Comparison of ENCODE assay signal across 7 cellular contexts in the genomic region with DNA sequence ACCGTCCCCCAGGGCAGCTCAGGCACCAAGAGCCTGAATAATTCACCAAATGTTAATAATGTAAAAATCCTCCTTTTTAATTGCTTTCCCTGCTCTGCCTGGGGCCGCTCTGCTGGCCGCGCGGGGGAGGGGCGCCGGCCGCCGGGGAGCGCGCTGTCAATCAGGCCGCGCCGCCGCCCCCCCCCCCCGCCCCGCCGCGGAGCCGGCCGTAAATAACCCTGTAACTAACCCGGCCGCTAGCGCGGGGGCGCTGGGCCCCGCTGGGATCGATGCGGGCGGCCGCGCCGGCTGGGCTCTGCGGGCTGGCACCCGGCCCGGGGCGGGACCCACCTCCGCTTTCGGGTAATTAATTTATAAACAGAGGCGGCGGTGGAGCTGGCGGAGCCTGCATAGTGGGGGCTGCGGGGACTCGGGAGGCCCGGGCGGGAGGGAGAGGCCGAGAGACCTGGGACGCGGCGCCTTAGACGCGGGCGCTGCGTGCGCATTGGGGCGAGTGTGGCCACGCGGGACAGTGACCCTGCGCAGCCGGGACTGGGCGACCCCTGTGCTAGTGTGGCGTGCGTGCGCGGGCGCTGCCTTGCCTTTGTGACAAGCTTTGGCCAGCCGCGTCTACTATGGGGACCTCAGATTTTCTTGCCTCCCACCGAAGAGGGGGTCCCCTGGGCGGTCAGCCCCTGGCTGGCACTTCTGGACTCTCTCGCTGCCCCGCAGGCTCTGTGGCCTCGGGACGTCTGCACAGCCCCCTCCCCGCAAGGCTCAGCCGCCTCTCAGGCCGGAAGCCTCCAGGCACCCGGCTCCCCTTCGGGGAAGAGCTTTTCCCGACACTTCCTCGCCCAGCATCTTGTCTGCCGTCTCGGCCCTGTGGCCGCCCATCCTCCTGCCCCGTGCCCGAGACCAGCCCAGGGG. TPM values are rescaled to one million over a fixed set of nuclear protein-coding genes. Genes with fewer than 3 reads are reported as not detected.
A peak's percentile ranks its signal among the peaks of the same experiment; 100 is the strongest.
DNase-seq lines count a peak whose midpoint lies in the region; ATAC-seq and TF ChIP-seq lines count a peak whose summit lies in the region.

No MANE protein-coding gene starts in this region.

- H3K4me1 Mint-ChIP-seq in activated naive CD8-positive, alpha-beta T cell treated with anti-CD3 and anti-CD28 coated beads for 36 hours = peaks cover 9% of the 10 kb centered on the region

- peaks cover 0 to 80% (median 33%) of the 10 kb centered on the region in 3 donors for H3K27me3 ChIP-seq in psoas muscle (ENCODE audit: insufficient read depth in 3 of 3, low read length in 2 of 3)

- no peak for TF ChIP-seq CTCF in psoas muscle (IDR thresholded peaks at IDR 0.05)

- peaks cover 58% of the 10 kb centered on the region for H3K27me3 Mint-ChIP-seq in activated naive CD8-positive, alpha-beta T cell treated with anti-CD3 and anti-CD28 coated beads for 36 hours

- no peak overlapping the region for H3K27ac ChIP-seq in psoas muscle

- H3K27ac Mint-ChIP-seq in activated naive CD8-positive, alpha-beta T cell treated with anti-CD3 and anti-CD28 coated beads for 36 hours = no peak overlapping the region

- peaks cover 6% of the 10 kb centered on the region for H3K36me3 Mint-ChIP-seq in activated naive CD8-positive, alpha-beta T cell treated with anti-CD3 and anti-CD28 coated beads for 36 hours

- peaks cover 0 to 10% of the 10 kb centered on the region in 2 donors for H3K36me3 ChIP-seq in psoas muscle (ENCODE audit: insufficient read depth in 1 of 2, low read depth in 1 of 2)

- 1% methylated on average over 51 to 83 of the region's 86 CpGs for WGBS in psoas muscle, 3 donors

- peak overlapping the region; percentile 42 for H3K4me3 Mint-ChIP-seq in activated naive CD8-positive, alpha-beta T cell treated with anti-CD3 and anti-CD28 coated beads for 36 hours

- H3K4me3 ChIP-seq in psoas muscle = peak overlapping the region; percentile 62

- no peaks in the 10 kb centered on the region for H3K9me3 Mint-ChIP-seq in activated naive CD8-positive, alpha-beta T cell treated with anti-CD3 and anti-CD28 coated beads for 36 hours

- DNase-seq in GM03348 (ENCODE audit: low spot score) (peak; percentile 82), NCI-H1105 (lab: John Stamatoyannopoulos, UW) (peak; percentile 64), left ventricle myocardium superior (peak; percentile 79), psoas muscle (peak; percentile 61 to 73)
- peak; percentile 42 for DNase-seq in activated naive CD8-positive, alpha-beta T cell treated with anti-CD3 and anti-CD28 coated beads for 36 hours

- peak; percentile 52 for ATAC-seq in left ventricle myocardium superior
- peak; percentile 55 to 72 (median 64) for ATAC-seq in psoas muscle
- no peak for ATAC-seq in HG02588 (IDR thresholded peaks at IDR 0.05; ENCODE audit: unreplicated experiment)
- no peak for ATAC-seq in GM18861 (IDR thresholded peaks at IDR 0.05; ENCODE audit: unreplicated experiment)

- H3K9me3 ChIP-seq in psoas muscle = no peaks in the 10 kb centered on the region

- intact Hi-C loops in left ventricle myocardium superior (cut with micrococcal nuclease) (no loop called here), psoas muscle (cut with DNase I) (no loop called here)

- H3K4me1 ChIP-seq in psoas muscle = peaks cover 24% of the 10 kb centered on the region

RNA-seq across cellular contexts. Expression of gene SAMD11, which starts 16.7 kb away (rescaled TPM):
- not detected for total RNA-seq in activated naive CD8-positive, alpha-beta T cell treated with anti-CD3 and anti-CD28 coated beads for 36 hours
- total RNA-seq in left ventricle myocardium superior (2.1 TPM), psoas muscle (1 to 10 TPM in 2 of 4 donors, under 1 TPM in 1, not detected in 1; 0.37 to 6.9 (median 1.5) TPM)
- 1 to 10 TPM in 1 of 3 donors, under 1 TPM in 2; 0.28 to 1.5 (median 0.58) TPM for polyA plus RNA-seq in psoas muscle

RNA-seq across cellular contexts. Expression of gene NOC2L, which starts 18.7 kb away (rescaled TPM):
- 100 to 1,000 TPM; 176 to 185 TPM for total RNA-seq in activated naive CD8-positive, alpha-beta T cell treated with anti-CD3 and anti-CD28 coated beads for 36 hours
- total RNA-seq in left ventricle myocardium superior (46.8 TPM), psoas muscle (10 to 100 TPM; 61.4 to 87.0 (median 82.7) TPM)
- polyA plus RNA-seq in psoas muscle = 100 to 1,000 TPM in 1 of 3 donors, 10 to 100 TPM in 2; 78.1 to 106 (median 92.7) TPM

RNA-seq across cellular contexts. Expression of gene KLHL17, which starts 20.0 kb away (rescaled TPM):
- total RNA-seq in activated naive CD8-positive, alpha-beta T cell treated with anti-CD3 and anti-CD28 coated beads for 36 hours = 10 to 100 TPM; 19.5 to 22.5 TPM
- 6.6 TPM for total RNA-seq in left ventricle myocardium superior
- total RNA-seq in psoas muscle = 1 to 10 TPM; 2.1 to 3.8 (median 3.0) TPM
- 1 to 10 TPM; 3.4 to 5.5 (median 4.1) TPM for polyA plus RNA-seq in psoas muscle

RNA-seq across cellular contexts. Expression of gene PLEKHN1, which starts 25.9 kb away (rescaled TPM):
- total RNA-seq in activated naive CD8-positive, alpha-beta T cell treated with anti-CD3 and anti-CD28 coated beads for 36 hours = 1 to 10 TPM in 1 of 2 experiments, under 1 TPM in 1; 0.85 to 1.3 TPM
- total RNA-seq in left ventricle myocardium superior (not detected), psoas muscle (not detected)
- under 1 TPM in 1 of 3 donors, not detected in 2; 0.03 TPM for polyA plus RNA-seq in psoas muscle

RNA-seq across cellular contexts. Expression of gene PERM1, which starts 41.5 kb away (rescaled TPM):
- not detected for total RNA-seq in activated naive CD8-positive, alpha-beta T cell treated with anti-CD3 and anti-CD28 coated beads for 36 hours
- total RNA-seq in left ventricle myocardium superior (187 TPM), psoas muscle (100 to 1,000 TPM in 2 of 4 donors, 10 to 100 TPM in 2; 13.9 to 249 (median 109) TPM)
- polyA plus RNA-seq in psoas muscle = 100 to 1,000 TPM in 1 of 3 donors, 10 to 100 TPM in 2; 38.1 to 239 (median 58.5) TPM

Comparison
In these comparisons a context has a peak if more than half of its experiments do, and no peak if none do; other contexts are left out.
1. ATAC-seq: peak in left ventricle myocardium superior (single experiment) and psoas muscle (4 of 4); none in HG02588 (single experiment) and GM18861 (single experiment).
2. Peak in every context shown above with its lines, with median percentiles within 50 percentile points of each other: DNase-seq.